Comparison of ENCODE assay signal across 1 cellular context in the genomic region with DNA sequence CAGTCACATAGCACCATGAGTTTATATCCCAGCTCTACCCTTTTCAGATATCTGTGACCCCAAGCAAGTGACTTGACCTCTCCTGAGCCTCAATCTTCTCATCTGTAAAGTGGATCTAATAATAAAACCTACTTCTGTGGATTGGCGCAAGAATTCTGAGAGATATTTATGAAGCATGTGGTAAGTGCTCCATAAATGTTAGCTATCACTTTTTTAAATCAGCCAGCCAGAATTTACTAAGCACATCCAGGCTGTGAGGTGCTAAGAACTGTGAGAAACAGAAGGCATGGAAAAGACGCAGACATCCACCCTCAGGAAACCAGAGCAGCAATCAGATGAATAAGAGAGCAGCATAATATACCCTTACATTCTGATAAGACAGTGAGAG.
TF ChIP-seq lines count a peak whose summit lies in the region.

No MANE protein-coding gene starts in this region.

TF ChIP-seq in neural cell, 6 proteins besides CTCF, POLR2A, EP300 and RAD21 (continued from another document):
- TF ChIP-seq, protein P1, sequence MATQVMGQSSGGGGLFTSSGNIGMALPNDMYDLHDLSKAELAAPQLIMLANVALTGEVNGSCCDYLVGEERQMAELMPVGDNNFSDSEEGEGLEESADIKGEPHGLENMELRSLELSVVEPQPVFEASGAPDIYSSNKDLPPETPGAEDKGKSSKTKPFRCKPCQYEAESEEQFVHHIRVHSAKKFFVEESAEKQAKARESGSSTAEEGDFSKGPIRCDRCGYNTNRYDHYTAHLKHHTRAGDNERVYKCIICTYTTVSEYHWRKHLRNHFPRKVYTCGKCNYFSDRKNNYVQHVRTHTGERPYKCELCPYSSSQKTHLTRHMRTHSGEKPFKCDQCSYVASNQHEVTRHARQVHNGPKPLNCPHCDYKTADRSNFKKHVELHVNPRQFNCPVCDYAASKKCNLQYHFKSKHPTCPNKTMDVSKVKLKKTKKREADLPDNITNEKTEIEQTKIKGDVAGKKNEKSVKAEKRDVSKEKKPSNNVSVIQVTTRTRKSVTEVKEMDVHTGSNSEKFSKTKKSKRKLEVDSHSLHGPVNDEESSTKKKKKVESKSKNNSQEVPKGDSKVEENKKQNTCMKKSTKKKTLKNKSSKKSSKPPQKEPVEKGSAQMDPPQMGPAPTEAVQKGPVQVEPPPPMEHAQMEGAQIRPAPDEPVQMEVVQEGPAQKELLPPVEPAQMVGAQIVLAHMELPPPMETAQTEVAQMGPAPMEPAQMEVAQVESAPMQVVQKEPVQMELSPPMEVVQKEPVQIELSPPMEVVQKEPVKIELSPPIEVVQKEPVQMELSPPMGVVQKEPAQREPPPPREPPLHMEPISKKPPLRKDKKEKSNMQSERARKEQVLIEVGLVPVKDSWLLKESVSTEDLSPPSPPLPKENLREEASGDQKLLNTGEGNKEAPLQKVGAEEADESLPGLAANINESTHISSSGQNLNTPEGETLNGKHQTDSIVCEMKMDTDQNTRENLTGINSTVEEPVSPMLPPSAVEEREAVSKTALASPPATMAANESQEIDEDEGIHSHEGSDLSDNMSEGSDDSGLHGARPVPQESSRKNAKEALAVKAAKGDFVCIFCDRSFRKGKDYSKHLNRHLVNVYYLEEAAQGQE (IDR thresholded peaks at IDR 0.05; ENCODE audit: borderline replicate concordance) = no peak
